25 cellular contexts compared by ENCODE assay signal in the genomic region with DNA sequence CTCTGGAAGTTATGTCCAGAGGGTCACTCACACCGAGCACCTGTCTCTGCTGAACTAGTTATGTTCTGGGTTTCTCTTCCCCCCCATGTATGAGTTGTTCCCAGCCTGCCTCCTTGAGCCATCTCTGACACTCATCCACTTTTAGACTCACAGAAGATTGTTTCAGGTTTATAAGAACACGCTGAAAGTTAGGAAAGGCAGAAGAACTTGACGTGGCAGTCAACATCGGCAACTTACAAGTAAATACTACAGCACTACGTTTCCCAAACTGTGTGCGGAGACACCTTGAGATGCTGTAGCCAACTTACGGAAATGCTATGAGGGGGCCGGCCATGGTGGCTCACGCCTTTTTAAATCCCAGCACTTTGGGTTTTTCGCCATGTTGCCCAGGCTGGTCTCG.
A peak's percentile ranks its signal among the peaks of the same experiment; 100 is the strongest.
DNase-seq lines count a peak whose midpoint lies in the region; ATAC-seq and TF ChIP-seq lines count a peak whose summit lies in the region.
"Had no signal": no experiment of that assay in that cellular context is flagged by ENCODE, and none has a peak within 500 bp of the region (broad histone marks: within the 10 kb centered on the region; RNA-seq: fewer than 3 reads in every experiment).

No MANE protein-coding gene starts in this region.

- TF ChIP-seq POLR2A in testis (IDR thresholded peaks at IDR 0.05), result no peak

- peaks cover 29% of the 10 kb centered on the region; the same call in 2 of the 3 replicates for H3K4me1 Mint-ChIP-seq in GM23338
- peaks cover 30 to 35% of the 10 kb centered on the region in 2 experiments for H3K4me1 Mint-ChIP-seq in H9
- H3K4me1 Mint-ChIP-seq in osteocyte (ENCODE audit: unreplicated experiment), result peaks cover 7% of the 10 kb centered on the region
- H3K4me1 Mint-ChIP-seq: CD14-positive monocyte; CD4-positive, alpha-beta memory T cell; CD4-positive, CD25-positive, alpha-beta regulatory T cell; CD8-positive, alpha-beta memory T cell had no signal

- H3F3A ChIP-seq in GM23338 (replicated peaks; ENCODE audit: low read depth), result no peaks in the 10 kb centered on the region

- H3K23ac ChIP-seq in H9 (ENCODE audit: insufficient read length, low read depth, low read length) (no peak overlapping the region), mesendoderm (ENCODE audit: low read length) (no peak overlapping the region)

- no CpG with 5 or more reads among the region's 11 CpGs for WGBS in H9 (ENCODE audit: extremely low coverage, insufficient read length, low lambda C conversion rate)
- WGBS in mesendoderm (ENCODE audit: extremely low coverage, insufficient coverage, low lambda C conversion rate), result no CpG with 5 or more reads among the region's 11 CpGs
- 96 to 97% methylated on average over 11 of the region's 11 CpGs for WGBS in testis, 2 donors

- H3K9me3 Mint-ChIP-seq in GM23338 (peaks cover 9% of the 10 kb centered on the region), H9 (peaks cover 8 to 9% of the 10 kb centered on the region in 2 experiments), osteocyte (ENCODE audit: unreplicated experiment) (peaks cover 5% of the 10 kb centered on the region)
- H3K9me3 Mint-ChIP-seq in activated naive CD4-positive, alpha-beta T cell treated with anti-CD3 and anti-CD28 coated beads, Interleukin-2, amount 50 U/mL, for 72 hours, result peaks cover 0 to 9% of the 10 kb centered on the region in 2 donors

- H4K5ac ChIP-seq in H9 (ENCODE audit: insufficient read length, low read depth, low read length), result no peak overlapping the region
- no peak overlapping the region for H4K5ac ChIP-seq in mesendoderm (ENCODE audit: low read length)

- H3K79me1 ChIP-seq in H9 (ENCODE audit: insufficient read depth, low read depth, low read length, poor library complexity, severe bottlenecking) (no peaks in the 10 kb centered on the region), mesendoderm (ENCODE audit: low read length) (no peaks in the 10 kb centered on the region)

- H3T11ph ChIP-seq in H9 (ENCODE audit: low read length), result no peak overlapping the region

- H3K4me1 ChIP-seq in GM23338 (ENCODE audit: insufficient read depth), result peaks cover 29% of the 10 kb centered on the region
- H3K4me1 ChIP-seq in H9 (ENCODE audit: insufficient read depth, low read length), result peaks cover 6% of the 10 kb centered on the region; the same call in 1 of the 2 replicates
- no peaks in the 10 kb centered on the region for H3K4me1 ChIP-seq in mesendoderm (ENCODE audit: control insufficient read depth, low read depth, low read length)
- no peaks in the 10 kb centered on the region for H3K4me1 ChIP-seq in testis
- H3K4me1 ChIP-seq: BE2C, BLaER1 had no signal

- H3K36me3 Mint-ChIP-seq in GM23338 (ENCODE audit: low read depth), result peaks cover 8% of the 10 kb centered on the region; the same call in 1 of the 3 replicates
- H3K36me3 Mint-ChIP-seq in H9 (ENCODE audit: insufficient read depth in 1 of 3, low read depth in 3 of 3), result peaks cover 4 to 8% (median 6%) of the 10 kb centered on the region in 3 experiments
- no peaks in the 10 kb centered on the region for H3K36me3 Mint-ChIP-seq in osteocyte (ENCODE audit: unreplicated experiment)
- H3K36me3 Mint-ChIP-seq in activated naive CD4-positive, alpha-beta T cell treated with anti-CD3 and anti-CD28 coated beads, Interleukin-2, amount 50 U/mL, for 72 hours, result no peaks in the 10 kb centered on the region
- H3K36me3 Mint-ChIP-seq: CD14-positive monocyte; CD4-positive, alpha-beta memory T cell; CD4-positive, CD25-positive, alpha-beta regulatory T cell; CD8-positive, alpha-beta memory T cell had no signal

- H3K56ac ChIP-seq in H9 (ENCODE audit: insufficient read length, low read depth, low read length) (no peak overlapping the region), mesendoderm (ENCODE audit: low read length) (no peak overlapping the region)

- H3K27me3 ChIP-seq in GM23338 (ENCODE audit: insufficient read depth) (no peaks in the 10 kb centered on the region), H9 (ENCODE audit: insufficient read depth, low read length) (no peaks in the 10 kb centered on the region), mesendoderm (ENCODE audit: insufficient read depth, low read length, poor library complexity) (no peaks in the 10 kb centered on the region), testis (no peaks in the 10 kb centered on the region)
- H3K27me3 ChIP-seq: BE2C, BLaER1 had no signal

- H3K4ac ChIP-seq in H9 (ENCODE audit: low read depth, low read length), result no peak overlapping the region
- no peak overlapping the region for H3K4ac ChIP-seq in mesendoderm (ENCODE audit: low read depth, low read length)

- H4K20me1 ChIP-seq in GM23338 (replicated peaks; ENCODE audit: insufficient read depth) (no peaks in the 10 kb centered on the region), H9 (ENCODE audit: control insufficient read depth, insufficient read depth, insufficient read length) (no peaks in the 10 kb centered on the region)
- H4K20me1 ChIP-seq: BLaER1 had no signal

- H2AK5ac ChIP-seq in H9 (ENCODE audit: insufficient read length, low read length) (no peak overlapping the region), mesendoderm (ENCODE audit: low read length) (no peak overlapping the region)

- H3K27me3 Mint-ChIP-seq in GM23338 (ENCODE audit: insufficient read depth, low read depth, poor library complexity) (peaks cover 2% of the 10 kb centered on the region), H9 (ENCODE audit: low read depth) (peaks cover 2% of the 10 kb centered on the region; the same call in 1 of the 2 replicates), osteocyte (ENCODE audit: unreplicated experiment) (no peaks in the 10 kb centered on the region)

- H3K9me2 ChIP-seq in GM23338 (ENCODE audit: insufficient read depth), result 0 out of 2 replicates have a peak, but pooled peaks cover 2% of the 10 kb centered on the region

- H3K27ac ChIP-seq in GM23338 (ENCODE audit: low read depth), result no peak overlapping the region
- H3K27ac ChIP-seq in H9 (ENCODE audit: insufficient read length, low read depth, low read length), result no peak overlapping the region
- no peak overlapping the region for H3K27ac ChIP-seq in mesendoderm (ENCODE audit: low read depth, low read length)
- no peak overlapping the region for H3K27ac ChIP-seq in testis
- H3K27ac ChIP-seq: BLaER1 had no signal

- H2BK12ac ChIP-seq in H9 (ENCODE audit: insufficient read length, low read depth, low read length), result no peak overlapping the region

- H3K79me2 ChIP-seq in GM23338 (replicated peaks; ENCODE audit: insufficient read depth), result no peaks in the 10 kb centered on the region
- no peaks in the 10 kb centered on the region for H3K79me2 ChIP-seq in H9 (ENCODE audit: insufficient read depth, low read length)
- no peaks in the 10 kb centered on the region for H3K79me2 ChIP-seq in mesendoderm (ENCODE audit: control insufficient read depth, insufficient read depth, low read length)

- H2BK5ac ChIP-seq in H9 (ENCODE audit: insufficient read length, low read length), result no peak overlapping the region
- H2BK5ac ChIP-seq in mesendoderm (ENCODE audit: low read length), result no peak overlapping the region

- ATAC-seq in GM23338 (no peak), HG03135 (IDR thresholded peaks at IDR 0.05; ENCODE audit: unreplicated experiment) (no peak)
- no peak for ATAC-seq in activated naive CD4-positive, alpha-beta T cell treated with anti-CD3 and anti-CD28 coated beads, Interleukin-2, amount 50 U/mL, for 72 hours

- H2BK15ac ChIP-seq in H9 (ENCODE audit: low read depth, low read length) (no peak overlapping the region), mesendoderm (replicated peaks; ENCODE audit: low read depth) (peak overlapping the region; percentile 9)

- H3K18ac ChIP-seq in H9 (ENCODE audit: insufficient read length, low read depth, low read length) (no peak overlapping the region), mesendoderm (ENCODE audit: low read length) (peak overlapping the region; percentile 28)

- H3K9me3 ChIP-seq in H9 (ENCODE audit: control insufficient read depth, low read depth, low read length), result no peaks in the 10 kb centered on the region
- no peaks in the 10 kb centered on the region for H3K9me3 ChIP-seq in testis
- H3K9me3 ChIP-seq: BE2C, BLaER1 had no signal

- no peak overlapping the region for H4K91ac ChIP-seq in H9 (ENCODE audit: insufficient read length, low read depth, low read length)

- H2AFZ ChIP-seq in GM23338 (peak overlapping the region; percentile 38; the same call in 1 of the 2 replicates), H9 (ENCODE audit: low read length) (no peak overlapping the region)

- H3K4me3 ChIP-seq in GM23338 (no peak overlapping the region), mesendoderm (ENCODE audit: low read length) (no peak overlapping the region), testis (no peak overlapping the region)
- H3K4me3 ChIP-seq: BLaER1 had no signal

- intact Hi-C loops in testis (cut with DNase I; ENCODE audit: low total_unique reads), result no loop called here

- H3K4me2 ChIP-seq in GM23338 (no peak overlapping the region), H9 (ENCODE audit: insufficient read depth, insufficient read length, low read length) (no peak overlapping the region), mesendoderm (ENCODE audit: low read length) (no peak overlapping the region)
- H3K4me2 ChIP-seq: BLaER1 had no signal

- DNase-seq in GM23338 (ENCODE audit: low spot score), result no peak
- DNase-seq in H9, result no peak
- DNase-seq in mesendoderm, result no peak
- peak; percentile 13 for DNase-seq in osteocyte (ENCODE audit: extremely low spot score, unreplicated experiment)
- no peak for DNase-seq in testis
- no peak for DNase-seq in activated naive CD4-positive, alpha-beta T cell treated with anti-CD3 and anti-CD28 coated beads, Interleukin-2, amount 50 U/mL, for 72 hours (ENCODE audit: low spot score in 2 of 2)
- no peak for DNase-seq in medulla oblongata (ENCODE audit: extremely low spot score)
- DNase-seq: 8988T; ACHN; BE2C; C1 segment of cervical spinal cord; CD4-positive, alpha-beta memory T cell; CD4-positive, CD25-positive, alpha-beta regulatory T cell; CD8-positive, alpha-beta memory T cell; COR-L47; DMS 273 treated with DMSO at 0.1 percent for 48 hours; DMS153; DMS53; DMS79; DND-41; EL; GF-D8 had no signal

- H4K8ac ChIP-seq in H9 (replicated peaks; ENCODE audit: insufficient read length, low read depth, low read length) (no peak overlapping the region), mesendoderm (ENCODE audit: low read depth, low read length) (no peak overlapping the region)

- H3K4me3 Mint-ChIP-seq in GM23338, result no peak overlapping the region
- no peak overlapping the region for H3K4me3 Mint-ChIP-seq in H9
- H3K4me3 Mint-ChIP-seq in osteocyte (ENCODE audit: unreplicated experiment), result no peak overlapping the region
- H3K4me3 Mint-ChIP-seq: CD14-positive monocyte; CD4-positive, alpha-beta memory T cell; CD4-positive, CD25-positive, alpha-beta regulatory T cell; CD8-positive, alpha-beta memory T cell had no signal

- H3K36me3 ChIP-seq in GM23338 (ENCODE audit: insufficient read depth), result no peaks in the 10 kb centered on the region; the same call in 1 of the 2 replicates
- H3K36me3 ChIP-seq in mesendoderm (ENCODE audit: control insufficient read depth, insufficient read depth, low read length), result no peaks in the 10 kb centered on the region
- H3K36me3 ChIP-seq in testis (ENCODE audit: low read depth, missing control alignments), result no peaks in the 10 kb centered on the region
- H3K36me3 ChIP-seq: BE2C, BLaER1 had no signal

- H3K23me2 ChIP-seq in H9 (ENCODE audit: insufficient read length, low read depth, low read length, poor library complexity, severe bottlenecking), result no peaks in the 10 kb centered on the region

- no peak overlapping the region for H3K27ac Mint-ChIP-seq in GM23338
- no peak overlapping the region for H3K27ac Mint-ChIP-seq in H9
- H3K27ac Mint-ChIP-seq in osteocyte (ENCODE audit: unreplicated experiment), result no peak overlapping the region
- no peak overlapping the region for H3K27ac Mint-ChIP-seq in activated naive CD4-positive, alpha-beta T cell treated with anti-CD3 and anti-CD28 coated beads, Interleukin-2, amount 50 U/mL, for 72 hours
- H3K27ac Mint-ChIP-seq: CD14-positive monocyte; CD4-positive, alpha-beta memory T cell; CD4-positive, CD25-positive, alpha-beta regulatory T cell; CD8-positive, alpha-beta memory T cell had no signal

- no peak overlapping the region for H2BK20ac ChIP-seq in H9 (ENCODE audit: low read depth, low read length, poor library complexity, severe bottlenecking)

- H2BK120ac ChIP-seq in H9 (ENCODE audit: low read depth, low read length, poor library complexity, severe bottlenecking) (no peak overlapping the region), mesendoderm (ENCODE audit: low read depth, low read length) (no peak overlapping the region)

- 0 out of 2 replicates have a peak overlapping the region, but pooled peaks have one; percentile 13 for H3K14ac ChIP-seq in H9 (ENCODE audit: insufficient read depth, low read length)

- no peak for TF ChIP-seq CTCF in GM23338 (conservative IDR thresholded peaks at IDR 0.05; ENCODE audit: low read depth in 2 of 2)
- no peak for TF ChIP-seq CTCF in H9 (conservative IDR thresholded peaks at IDR 0.05)
- TF ChIP-seq CTCF in osteocyte (IDR thresholded peaks at IDR 0.05), result no peak
- TF ChIP-seq CTCF in testis (IDR thresholded peaks at IDR 0.05), result no peak

- H3K9ac ChIP-seq in H9 (ENCODE audit: extremely low read depth, insufficient read length, low read length), result no peak overlapping the region
- H3K9ac ChIP-seq in mesendoderm (ENCODE audit: low read length), result no peak overlapping the region
- H3K9ac ChIP-seq: BLaER1 had no signal
